8 cellular contexts compared by ENCODE assay signal in genomic region chr2:19357383-19358241, GRCh38. TPM values are rescaled to one million over a fixed set of nuclear protein-coding genes. Genes with fewer than 3 reads are reported as not detected.
DNase-seq lines count a peak whose midpoint lies in the region; ATAC-seq and TF ChIP-seq lines count a peak whose summit lies in the region.

No MANE protein-coding gene starts in this region.

- CTCF ChIA-PET in activated CD4-positive, alpha-beta memory T cell treated with anti-CD3 and anti-CD28 coated beads, Interleukin-2, amount 10 ng/mL, durations not matched to agents 7 days and 5 days (lab: Charles Lee): interaction anchor here (0.7 kb wide), 1 partner anchor 9 kb away, joined by 3 read pairs; no protein-coding TSS in a partner anchor

- in situ Hi-C loops in HAP-1 (cut with MboI; ENCODE audit: low sequenced_read_pairs) (loop anchor here (10.0 to 25.0 kb wide), 2 partner anchors 470 to 823 kb away; no protein-coding TSS in a partner anchor), gastrocnemius medialis (cut with MboI; ENCODE audit: low sequenced_read_pairs in 4 of 4) (loop anchor here (10.0 to 25.0 kb wide), 5 partner anchors 370 to 970 kb away; no protein-coding TSS in a partner anchor)

- H3K4me1 Mint-ChIP-seq in activated CD4-positive, alpha-beta memory T cell treated with anti-CD3 and anti-CD28 coated beads, Interleukin-2, amount 10 ng/mL, durations not matched to agents 7 days and 5 days: peaks cover 28% of the 10 kb centered on the region

- peaks cover 16% of the 10 kb centered on the region; the same call in 1 of the 2 replicates for H3K4me1 ChIP-seq in HAP-1
- H3K4me1 ChIP-seq in right atrium auricular region: peaks cover 0 to 47% of the 10 kb centered on the region in 2 donors
- peaks cover 13 to 37% of the 10 kb centered on the region in 2 donors for H3K4me1 ChIP-seq in gastrocnemius medialis

- peak; percentile 42 for ATAC-seq in gastrocnemius medialis
- ATAC-seq in HG03571 (IDR thresholded peaks at IDR 0.05; ENCODE audit: unreplicated experiment): no peak

- no peak overlapping the region for H3K4me3 Mint-ChIP-seq in activated CD4-positive, alpha-beta memory T cell treated with anti-CD3 and anti-CD28 coated beads, Interleukin-2, amount 10 ng/mL, durations not matched to agents 7 days and 5 days

- peaks cover 93% of the 10 kb centered on the region for H3K27me3 Mint-ChIP-seq in activated CD4-positive, alpha-beta memory T cell treated with anti-CD3 and anti-CD28 coated beads, Interleukin-2, amount 10 ng/mL, durations not matched to agents 7 days and 5 days

- no peaks in the 10 kb centered on the region for H3K36me3 ChIP-seq in HAP-1 (replicated peaks)
- peaks cover 8% of the 10 kb centered on the region for H3K36me3 ChIP-seq in right atrium auricular region
- H3K36me3 ChIP-seq in gastrocnemius medialis: no peaks in the 10 kb centered on the region

- TF ChIP-seq CTCF in right atrium auricular region (IDR thresholded peaks at IDR 0.05): no peak
- TF ChIP-seq CTCF in gastrocnemius medialis (IDR thresholded peaks at IDR 0.05 in 4 of 5, conservative IDR thresholded peaks at IDR 0.05 in 1 of 5): no peak

- peaks cover 5% of the 10 kb centered on the region for H3K36me3 Mint-ChIP-seq in activated CD4-positive, alpha-beta memory T cell treated with anti-CD3 and anti-CD28 coated beads, Interleukin-2, amount 10 ng/mL, durations not matched to agents 7 days and 5 days (ENCODE audit: low read depth)

- H3K9me3 ChIP-seq in HAP-1 (peaks cover 2% of the 10 kb centered on the region; the same call in 1 of the 2 replicates), right atrium auricular region (no peaks in the 10 kb centered on the region), gastrocnemius medialis (no peaks in the 10 kb centered on the region)

- H3K27ac ChIP-seq in right atrium auricular region (peak overlapping the region; percentile 87 to 97), gastrocnemius medialis (peak overlapping the region; percentile 42 to 74 (median 68))

- H3K9me3 Mint-ChIP-seq in activated CD4-positive, alpha-beta memory T cell treated with anti-CD3 and anti-CD28 coated beads, Interleukin-2, amount 10 ng/mL, durations not matched to agents 7 days and 5 days: no peaks in the 10 kb centered on the region

- intact Hi-C loops in gastrocnemius medialis (cut with DNase I; ENCODE audit: low total_unique reads): no loop called here

- POLR2A ChIA-PET in activated CD4-positive, alpha-beta memory T cell treated with anti-CD3 and anti-CD28 coated beads, Interleukin-2, amount 10 ng/mL, durations not matched to agents 7 days and 5 days (lab: Charles Lee): interaction anchor here (4.3 kb wide), 1 partner anchor 10 kb away, joined by 30 read pairs; no protein-coding TSS in a partner anchor

- peak overlapping the region; percentile 29 for H3K27ac Mint-ChIP-seq in activated CD4-positive, alpha-beta memory T cell treated with anti-CD3 and anti-CD28 coated beads, Interleukin-2, amount 10 ng/mL, durations not matched to agents 7 days and 5 days

- TF ChIP-seq POLR2A in gastrocnemius medialis (IDR thresholded peaks at IDR 0.05): no peak

- DNase-seq in HAP-1 (ENCODE audit: low spot score in 2 of 2) (peak; percentile 14 to 45), right atrium auricular region (ENCODE audit: low spot score) (peak; percentile 58), gastrocnemius medialis (no peak), D341Med (ENCODE audit: low spot score) (no peak), COLO829 (ENCODE audit: low spot score) (no peak)
- no peak for DNase-seq in activated CD4-positive, alpha-beta memory T cell treated with anti-CD3 and anti-CD28 coated beads, Interleukin-2, amount 10 ng/mL, durations not matched to agents 7 days and 5 days
- no peak for DNase-seq in stimulated activated CD8-positive, alpha-beta memory T cell treated with anti-CD3 and anti-CD28 coated beads, Interleukin-4, amount 100 ng/mL, for 48 hours

- H3K4me3 ChIP-seq in HAP-1 (peak overlapping the region; percentile 61), right atrium auricular region (peak overlapping the region; percentile 62 to 79), gastrocnemius medialis (peak overlapping the region; percentile 71 to 88 (median 74))

- H3K27me3 ChIP-seq in HAP-1 (ENCODE audit: low read depth): no peaks in the 10 kb centered on the region
- H3K27me3 ChIP-seq in right atrium auricular region: no peaks in the 10 kb centered on the region
- H3K27me3 ChIP-seq in gastrocnemius medialis: peaks cover 0 to 32% (median 29%) of the 10 kb centered on the region in 3 donors

RNA-seq across cellular contexts. Expression of gene OSR1, which starts 0.8 kb away (rescaled TPM):
- total RNA-seq in activated CD4-positive, alpha-beta memory T cell treated with anti-CD3 and anti-CD28 coated beads, Interleukin-2, amount 10 ng/mL, durations not matched to agents 7 days and 5 days: not detected
- total RNA-seq in right atrium auricular region (10 to 100 TPM; 12.5 to 55.7 TPM), gastrocnemius medialis (1 to 10 TPM in 3 of 4 donors, under 1 TPM in 1; 0.80 to 4.3 (median 3.3) TPM)

Comparison
In these comparisons a context has a peak if more than half of its experiments do, and no peak if none do; other contexts are left out.
1. DNase-seq: peak in HAP-1 (2 of 2) and right atrium auricular region (single experiment); none in activated CD4-positive, alpha-beta memory T cell treated with anti-CD3 and anti-CD28 coated beads, Interleukin-2, amount 10 ng/mL, durations not matched to agents 7 days and 5 days (single experiment), gastrocnemius medialis (0 of 2), stimulated activated CD8-positive, alpha-beta memory T cell treated with anti-CD3 and anti-CD28 coated beads, Interleukin-4, amount 100 ng/mL, for 48 hours (single experiment), D341Med (single experiment) and COLO829 (single experiment).
2. Peak in every context shown above with its lines, with median percentiles within 50 percentile points of each other: H3K4me3 ChIP-seq.